Comparison of ENCODE assay signal across 9 cellular contexts in the genomic region with DNA sequence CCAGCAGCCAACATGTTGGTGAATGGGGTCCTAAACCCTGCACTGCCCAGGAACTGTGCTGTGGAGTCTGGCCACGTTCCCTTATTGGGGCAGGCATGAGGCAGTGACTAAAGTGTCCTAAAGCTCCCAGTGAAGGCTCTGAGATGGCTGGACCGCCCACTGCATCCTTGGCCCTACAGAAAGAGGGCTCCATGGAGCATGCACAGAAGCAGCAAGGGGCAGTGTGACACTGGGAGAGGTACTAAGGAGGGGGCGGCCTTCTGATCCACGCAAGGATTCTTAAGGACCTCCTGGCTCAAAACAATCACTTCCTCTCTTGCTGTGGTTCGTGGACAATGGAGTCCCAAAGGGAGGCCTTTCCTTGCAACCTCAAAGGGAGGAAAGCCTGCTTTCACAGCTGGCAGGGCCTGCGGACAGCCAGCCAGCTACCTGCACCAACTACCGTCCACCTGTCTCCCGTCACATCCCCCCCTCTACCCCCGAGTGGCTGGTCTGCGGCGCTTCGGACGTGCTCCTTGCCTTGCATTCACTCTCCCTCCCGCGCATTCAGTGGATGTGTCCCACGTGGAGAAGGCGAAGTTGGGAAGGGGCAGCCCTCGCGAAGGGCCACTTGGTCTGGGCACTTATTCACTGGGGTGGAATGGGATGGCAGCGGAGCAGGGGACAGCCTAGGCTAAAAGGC.
A peak's percentile ranks its signal among the peaks of the same experiment; 100 is the strongest.
DNase-seq lines count a peak whose midpoint lies in the region; ATAC-seq and TF ChIP-seq lines count a peak whose summit lies in the region.
"Had no signal": no experiment of that assay in that cellular context is flagged by ENCODE, and none has a peak within 500 bp of the region (broad histone marks: within the 10 kb centered on the region; RNA-seq: fewer than 3 reads in every experiment).

No MANE protein-coding gene starts in this region.

- intact Hi-C loops in Right ventricle myocardium superior (cut with DNase I) = no loop called here

- H3K4me1 Mint-ChIP-seq in osteocyte (ENCODE audit: unreplicated experiment) = peaks cover 27% of the 10 kb centered on the region

- peaks cover 4% of the 10 kb centered on the region for H3K36me3 Mint-ChIP-seq in osteocyte (ENCODE audit: unreplicated experiment)

- peak overlapping the region; percentile 60 for H3K27ac Mint-ChIP-seq in osteocyte (ENCODE audit: unreplicated experiment)

- H3K9me3 Mint-ChIP-seq in osteocyte (ENCODE audit: unreplicated experiment) = no peaks in the 10 kb centered on the region

- H3K4me3 Mint-ChIP-seq in osteocyte (ENCODE audit: unreplicated experiment) = peak overlapping the region; percentile 73

- no peaks in the 10 kb centered on the region for H3K27me3 Mint-ChIP-seq in osteocyte (ENCODE audit: unreplicated experiment)

- ATAC-seq in SK-N-SH treated with all-trans-retinoic acid at 6 μM for 48 hours = peak; percentile 14; the same call in 2 of the 3 replicates
- peak; percentile 31 for ATAC-seq in Right ventricle myocardium superior (ENCODE audit: poor library complexity)

- no peak for TF ChIP-seq CTCF in osteocyte (IDR thresholded peaks at IDR 0.05)

- DNase-seq in AG20443 (ENCODE audit: low spot score) (peak; percentile 12), Right ventricle myocardium superior (peak; percentile 44), osteocyte (ENCODE audit: extremely low spot score, unreplicated experiment) (no peak), dedifferentiated amniotic fluid mesenchymal stem cell (ENCODE audit: extremely low spot score) (no peak), NOMO-1 treated with dmso at 0.1 percent for 144 hours (lab: John Stamatoyannopoulos, UW; ENCODE audit: unreplicated experiment) (no peak), GF-D8 (lab: John Stamatoyannopoulos, UW) (no peak)
- DNase-seq in activated CD4-positive, CD25-positive, alpha-beta regulatory T cell (lab: John Stamatoyannopoulos, UW) = no peak
- DNase-seq: SW 1271 had no signal

TF ChIP-seq in SK-N-SH treated with all-trans-retinoic acid at 6 μM for 48 hours, 23 proteins besides CTCF, POLR2A, EP300 and RAD21:
- TF ChIP-seq ZNF70 (CRISPR knock-in tag; IDR thresholded peaks at IDR 0.05) (no peak), TCF4 (CRISPR knock-in tag; IDR thresholded peaks at IDR 0.05; ENCODE audit: borderline replicate concordance) (no peak), SNAI2 (CRISPR knock-in tag; IDR thresholded peaks at IDR 0.05) (no peak), ISL1 (CRISPR knock-in tag; IDR thresholded peaks at IDR 0.05) (no peak), ZFP3 (CRISPR knock-in tag; IDR thresholded peaks at IDR 0.05) (no peak)
TF ChIP-seq in SK-N-SH treated with all-trans-retinoic acid at 6 μM for 48 hours: peak in this region for 0.

Comparison
In these comparisons a context has a peak if more than half of its experiments do, and no peak if none do; other contexts are left out.
1. DNase-seq: peak in AG20443 (single experiment) and Right ventricle myocardium superior (single experiment); none in osteocyte (single experiment), dedifferentiated amniotic fluid mesenchymal stem cell (single experiment), NOMO-1 treated with dmso at 0.1 percent for 144 hours (single experiment), activated CD4-positive, CD25-positive, alpha-beta regulatory T cell (0 of 4) and GF-D8 (single experiment).